In the genomic region with DNA sequence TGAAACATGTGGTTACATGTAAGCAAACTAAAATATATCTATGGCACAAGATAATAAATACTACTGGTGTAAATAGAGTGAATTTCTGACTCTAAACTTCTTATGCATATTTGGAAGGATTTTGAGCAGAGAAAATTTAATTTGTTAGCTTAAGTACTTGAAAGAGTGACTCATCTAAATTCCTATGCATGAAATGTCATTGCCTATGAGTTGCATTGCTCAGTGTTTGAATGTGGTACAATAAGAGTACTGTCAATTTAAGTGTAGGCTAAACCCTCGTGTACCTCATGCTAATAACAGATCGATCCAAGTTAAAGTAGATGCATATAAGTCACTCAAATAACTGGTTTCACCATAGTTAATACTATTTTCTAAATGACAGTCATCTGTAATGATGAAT, we compare ENCODE assay signal across 13 cellular contexts. TPM values are rescaled to one million over a fixed set of nuclear protein-coding genes. Genes with fewer than 3 reads are reported as not detected.
DNase-seq lines count a peak whose midpoint lies in the region; ATAC-seq, FAIRE-seq and TF ChIP-seq lines count a peak whose summit lies in the region.
"Had no signal": no experiment of that assay in that cellular context is flagged by ENCODE, and none has a peak within 500 bp of the region (broad histone marks: within the 10 kb centered on the region; RNA-seq: fewer than 3 reads in every experiment).

No MANE protein-coding gene starts in this region.

- no peak overlapping the region for H4K5ac ChIP-seq in mesendoderm (ENCODE audit: low read length)

- peak; percentile 23 for DNase-seq in COLO829 (ENCODE audit: low spot score)
- peak; percentile 91 for DNase-seq in PC-3
- DNase-seq in endothelial cell of umbilical vein (ENCODE audit: low read depth, low spot score), result peak; percentile 36
- DNase-seq in mesendoderm, result peak; percentile 2
- no peak for DNase-seq in activated CD4-positive, alpha-beta T cell treated with anti-CD3 and anti-CD28 coated beads, Interleukin-2, amount 50 U/mL, for 1 hour
- DNase-seq in spleen, result no peak
- DNase-seq: activated CD4-positive, alpha-beta T cell treated with anti-CD3 and anti-CD28 coated beads for 36 hours; activated T-cell treated with anti-CD3 and anti-CD28 coated beads, Interleukin-2, amount 50 U/mL, for 48 hours; stimulated activated naive CD8-positive, alpha-beta T cell treated with anti-CD3 and anti-CD28 coated beads, Interleukin-15, amount 100 ng/mL, for 72 hours had no signal

- H3K27me3 ChIP-seq in PC-3 (ENCODE audit: low read length) (no peaks in the 10 kb centered on the region), endothelial cell of umbilical vein (ENCODE audit: control insufficient read depth in 2 of 2, insufficient read depth in 2 of 2, low read length in 2 of 2) (no peaks in the 10 kb centered on the region), mesendoderm (ENCODE audit: insufficient read depth, low read length, poor library complexity) (no peaks in the 10 kb centered on the region), spleen (replicated peaks in 1 of 7) (no peaks in the 10 kb centered on the region)

- peaks cover 16% of the 10 kb centered on the region for H3K4me1 ChIP-seq in PC-3 (ENCODE audit: insufficient read depth, low read length)
- peaks cover 22% of the 10 kb centered on the region for H3K4me1 ChIP-seq in endothelial cell of umbilical vein (ENCODE audit: control insufficient read depth, extremely low read depth, insufficient read depth, low read length)
- H3K4me1 ChIP-seq in mesendoderm (ENCODE audit: control insufficient read depth, low read depth, low read length), result no peaks in the 10 kb centered on the region
- no peaks in the 10 kb centered on the region for H3K4me1 ChIP-seq in spleen

- H3K56ac ChIP-seq in mesendoderm (ENCODE audit: low read length), result no peak overlapping the region

- no peaks in the 10 kb centered on the region for H3K79me1 ChIP-seq in mesendoderm (ENCODE audit: low read length)

- no peak overlapping the region for H2BK120ac ChIP-seq in mesendoderm (ENCODE audit: low read depth, low read length)

- POLR2A ChIA-PET in PC-3 (lab: Charles Lee; ENCODE audit: unreplicated experiment), result no interaction called here
- POLR2A ChIA-PET in endothelial cell of umbilical vein (lab: Charles Lee), result no interaction called here

- H2AFZ ChIP-seq in PC-3 (ENCODE audit: low read length), result no peak overlapping the region
- H2AFZ ChIP-seq in endothelial cell of umbilical vein (ENCODE audit: low read depth, low read length), result no peak overlapping the region

- H3K9me3 ChIP-seq in PC-3 (ENCODE audit: low read length) (no peaks in the 10 kb centered on the region), endothelial cell of umbilical vein (replicated peaks; ENCODE audit: control insufficient read depth, insufficient read depth, low read length) (no peaks in the 10 kb centered on the region), spleen (no peaks in the 10 kb centered on the region)

- H3K23ac ChIP-seq in mesendoderm (ENCODE audit: low read length), result no peak overlapping the region

- BruUV-seq in PC-3 (replicated peaks; lab: Mats Ljungman, UMichigan) (no TSS peak), endothelial cell of umbilical vein (replicated peaks; lab: Mats Ljungman, UMichigan) (no TSS peak)

- intact Hi-C loops in PC-3 (cut with micrococcal nuclease), result loop anchor here (1.0 to 10.0 kb wide), 3 partner anchors 98 to 600 kb away; partner anchors contain the start of gene CASP4
- intact Hi-C loops in endothelial cell of umbilical vein (cut with micrococcal nuclease), result loop anchor here (5.0 kb wide), 1 partner anchor 178 kb away; the partner anchor contains the start of gene CASP4
- intact Hi-C loops in spleen (cut with DNase I; ENCODE audit: low total_unique reads), result no loop called here

- no peak overlapping the region for H3K18ac ChIP-seq in mesendoderm (ENCODE audit: low read length)

- H3F3A ChIP-seq in PC-3 (ENCODE audit: low read length, unreplicated experiment), result peaks cover 7% of the 10 kb centered on the region

- ATAC-seq in PC-3, result peak; percentile 99
- no peak for ATAC-seq in HG02870 (IDR thresholded peaks at IDR 0.05; ENCODE audit: unreplicated experiment)
- no peak for ATAC-seq in GM18907 (IDR thresholded peaks at IDR 0.05; ENCODE audit: unreplicated experiment)
- ATAC-seq: activated CD4-positive, alpha-beta T cell treated with anti-CD3 and anti-CD28 coated beads for 36 hours; stimulated activated naive CD8-positive, alpha-beta T cell treated with anti-CD3 and anti-CD28 coated beads, Interleukin-15, amount 100 ng/mL, for 72 hours had no signal

- no peak overlapping the region for H2BK5ac ChIP-seq in mesendoderm (ENCODE audit: low read length)

- peak overlapping the region; percentile 51 for H3K4me2 ChIP-seq in PC-3 (ENCODE audit: low read length)
- H3K4me2 ChIP-seq in endothelial cell of umbilical vein (ENCODE audit: insufficient read depth, low read length), result no peak overlapping the region
- no peak overlapping the region for H3K4me2 ChIP-seq in mesendoderm (ENCODE audit: low read length)

- CTCF ChIA-PET in PC-3 (lab: Charles Lee), result no interaction called here
- CTCF ChIA-PET in endothelial cell of umbilical vein (lab: Charles Lee), result interaction anchor here (0.7 kb wide), 1 partner anchor 13 kb away, joined by 3 read pairs; no protein-coding TSS in a partner anchor

- no peak overlapping the region for H2AK5ac ChIP-seq in mesendoderm (ENCODE audit: low read length)

- H3K9me2 ChIP-seq in PC-3 (replicated peaks; ENCODE audit: low read length), result no peaks in the 10 kb centered on the region

- H3K9ac ChIP-seq in PC-3 (ENCODE audit: low read length), result no peak overlapping the region
- H3K9ac ChIP-seq in endothelial cell of umbilical vein (replicated peaks; ENCODE audit: extremely low read depth, insufficient read depth, low read length), result no peak overlapping the region
- H3K9ac ChIP-seq in mesendoderm (ENCODE audit: low read length), result no peak overlapping the region

- H3K27ac ChIP-seq in PC-3 (ENCODE audit: low read length), result peak overlapping the region; percentile 45
- no peak overlapping the region for H3K27ac ChIP-seq in endothelial cell of umbilical vein (ENCODE audit: insufficient read depth, low read depth, low read length)
- no peak overlapping the region for H3K27ac ChIP-seq in mesendoderm (ENCODE audit: low read depth, low read length)
- no peak overlapping the region for H3K27ac ChIP-seq in spleen
- H3K27ac ChIP-seq: HL-60 had no signal

- no peaks in the 10 kb centered on the region for H3K79me2 ChIP-seq in PC-3 (ENCODE audit: low read length)
- no peaks in the 10 kb centered on the region for H3K79me2 ChIP-seq in endothelial cell of umbilical vein (ENCODE audit: control insufficient read depth, insufficient read depth, low read length)
- no peaks in the 10 kb centered on the region for H3K79me2 ChIP-seq in mesendoderm (ENCODE audit: control insufficient read depth, insufficient read depth, low read length)

- no peak overlapping the region for H4K8ac ChIP-seq in mesendoderm (ENCODE audit: low read depth, low read length)

- H4K20me1 ChIP-seq in PC-3 (ENCODE audit: low read length) (no peaks in the 10 kb centered on the region), endothelial cell of umbilical vein (replicated peaks; ENCODE audit: control insufficient read depth, extremely low read depth, insufficient read depth, low read length) (no peaks in the 10 kb centered on the region)

- TF ChIP-seq CTCF in PC-3 (conservative IDR thresholded peaks at IDR 0.05; ENCODE audit: low read depth, low read length) (no peak), endothelial cell of umbilical vein (IDR thresholded peaks at IDR 0.05; ENCODE audit: extremely low read depth in 1 of 2, insufficient read depth in 1 of 2, low read depth in 1 of 2, low read length in 2 of 2) (no peak), spleen (IDR thresholded peaks at IDR 0.05 in 8 of 11, conservative IDR thresholded peaks at IDR 0.05 in 3 of 11) (no peak)

- peak overlapping the region; percentile 4; the same call in 1 of the 2 replicates for H3K4me3 ChIP-seq in PC-3 (ENCODE audit: low read length)
- H3K4me3 ChIP-seq in endothelial cell of umbilical vein (replicated peaks in 1 of 3; ENCODE audit: insufficient read depth in 1 of 3, low read depth in 1 of 3, low read length in 3 of 3), result no peak overlapping the region
- H3K4me3 ChIP-seq in mesendoderm (ENCODE audit: low read length), result no peak overlapping the region
- no peak overlapping the region for H3K4me3 ChIP-seq in spleen

- no peaks in the 10 kb centered on the region for H3K36me3 ChIP-seq in PC-3 (ENCODE audit: low read depth, low read length)
- H3K36me3 ChIP-seq in endothelial cell of umbilical vein (ENCODE audit: control insufficient read depth in 2 of 2, extremely low read depth in 1 of 2, insufficient read depth in 2 of 2, low read length in 2 of 2), result no peaks in the 10 kb centered on the region
- H3K36me3 ChIP-seq in mesendoderm (ENCODE audit: control insufficient read depth, insufficient read depth, low read length), result no peaks in the 10 kb centered on the region
- H3K36me3 ChIP-seq in spleen, result no peaks in the 10 kb centered on the region

- dilution Hi-C loops in endothelial cell of umbilical vein (cut with MboI; ENCODE audit: extremely low pct_ligation_motif_present, low sequenced_read_pairs), result no loop called here

- TF ChIP-seq POLR2A in endothelial cell of umbilical vein (IDR thresholded peaks at IDR 0.05; ENCODE audit: low read depth, low read length) (no peak), spleen (IDR thresholded peaks at IDR 0.05) (no peak)

- H3K9me1 ChIP-seq in endothelial cell of umbilical vein (replicated peaks; ENCODE audit: control insufficient read depth, extremely low read depth, insufficient read depth, low read length), result no peaks in the 10 kb centered on the region

- FAIRE-seq in endothelial cell of umbilical vein (lab: Jason Lieb, UNC), result peak; percentile 8

- H2BK15ac ChIP-seq in mesendoderm (replicated peaks; ENCODE audit: low read depth), result no peak overlapping the region

- H3K4ac ChIP-seq in mesendoderm (ENCODE audit: low read depth, low read length), result no peak overlapping the region

- no CpG with 5 or more reads among the region's 2 CpGs for WGBS in mesendoderm (ENCODE audit: extremely low coverage, insufficient coverage, low lambda C conversion rate)
- WGBS in spleen, 5 donors, result 70 to 92% (median 82%) methylated on average over 2 of the region's 2 CpGs

TF ChIP-seq in endothelial cell of umbilical vein, 7 proteins besides CTCF, POLR2A, EP300 and RAD21 (continues in another document):
- TF ChIP-seq MYC (IDR thresholded peaks at IDR 0.05; ENCODE audit: low read depth, low read length), result no peak

RNA-seq across cellular contexts. Expression of gene CARD18, which starts 5.3 kb away (rescaled TPM):
- total RNA-seq in PC-3 (2014; rRNA removed) (not detected in 2 replicates), endothelial cell of umbilical vein (not detected in 2 replicates), spleen (not detected)
- polyA plus RNA-seq in endothelial cell of umbilical vein (not detected in 2 replicates), spleen (not detected)
- polyA plus RNA-seq in endothelial cell of umbilical vein (2011; cell fraction: cytosol; rRNA removed), result not detected in 2 replicates
- polyA plus RNA-seq in endothelial cell of umbilical vein (2011; cell fraction: nucleus; rRNA removed), result not detected in 2 replicates
- not detected in 2 replicates for polyA plus RNA-seq in endothelial cell of umbilical vein (2012)
- polyA minus RNA-seq in endothelial cell of umbilical vein, result not detected in 2 replicates
- polyA minus RNA-seq in endothelial cell of umbilical vein (2011; cell fraction: cytosol; rRNA and poly(A)+ RNA removed), result not detected
- polyA minus RNA-seq in endothelial cell of umbilical vein (2011; cell fraction: nucleus; rRNA and poly(A)+ RNA removed), result not detected in 2 replicates
- polyA plus RNA-seq in mesendoderm (2013, experiment 1 of 2), result not detected
- not detected for polyA plus RNA-seq in mesendoderm (2013, experiment 2 of 2)
- total RNA-seq: activated CD4-positive, alpha-beta T cell treated with anti-CD3 and anti-CD28 coated beads for 36 hours; T-helper 1 cell treated with Interleukin-12 subunit alpha and Interleukin-12 subunit beta and Interleukin-4 antibody, amounts not matched to agents 30 ng/mL and 1 ng/mL, for 36 hours had no signal

Comparison
In these comparisons a context has a peak if more than half of its experiments do, and no peak if none do; other contexts are left out.
1. DNase-seq: peak in COLO829 (single experiment), PC-3 (single experiment), endothelial cell of umbilical vein (single experiment) and mesendoderm (single experiment); none in activated CD4-positive, alpha-beta T cell treated with anti-CD3 and anti-CD28 coated beads, Interleukin-2, amount 50 U/mL, for 1 hour (single experiment) and spleen (single experiment).